ENCODE assay signal across 1 cellular context in genomic region chr2:238776003-238776640, GRCh38.
TF ChIP-seq lines count a peak whose summit lies in the region.

No MANE protein-coding gene starts in this region.

TF ChIP-seq in IMR-90, 13 proteins besides CTCF, POLR2A, EP300 and RAD21:
- no peak for TF ChIP-seq RFX5 (IDR thresholded peaks at IDR 0.05; ENCODE audit: low read depth, low read length)
